28 cellular contexts compared by ENCODE assay signal in genomic region chr14:69040343-69040742, GRCh38.
DNase-seq lines count a peak whose midpoint lies in the region; ATAC-seq and TF ChIP-seq lines count a peak whose summit lies in the region.
"Had no signal": no experiment of that assay in that cellular context is flagged by ENCODE, and none has a peak within 500 bp of the region (broad histone marks: within the 10 kb centered on the region; RNA-seq: fewer than 3 reads in every experiment).

No MANE protein-coding gene starts in this region.

- no peaks in the 10 kb centered on the region for H3K79me2 ChIP-seq in mesendoderm (ENCODE audit: control insufficient read depth, insufficient read depth, low read length)

- H3K9me3 ChIP-seq in ascending aorta, result no peaks in the 10 kb centered on the region

- peak overlapping the region in 1 of 2 donors; percentile 9 for H3K4me3 Mint-ChIP-seq in CD14-positive monocyte
- H3K4me3 Mint-ChIP-seq: IgD-negative memory B cell had no signal

- H4K8ac ChIP-seq in mesendoderm (ENCODE audit: low read depth, low read length), result no peak overlapping the region

- peaks cover 30 to 69% of the 10 kb centered on the region in 2 donors for H3K4me1 ChIP-seq in ascending aorta
- H3K4me1 ChIP-seq in mesendoderm (ENCODE audit: control insufficient read depth, low read depth, low read length), result peaks cover 29% of the 10 kb centered on the region

- no peak overlapping the region for H3K9ac ChIP-seq in mesendoderm (ENCODE audit: low read length)

- DNase-seq in CD14-positive monocyte (ENCODE audit: low spot score), result peak; percentile 79
- DNase-seq in MV-4-11 (lab: John Stamatoyannopoulos, UW), result peak; percentile 67
- DNase-seq in ascending aorta (ENCODE audit: low spot score in 2 of 2), result no peak
- no peak for DNase-seq in mesendoderm
- DNase-seq in posterior vena cava (ENCODE audit: low spot score), result no peak
- DNase-seq in C1 segment of cervical spinal cord (lab: John Stamatoyannopoulos, UW), result no peak
- no peak for DNase-seq in effector CD8-positive, alpha-beta T cell (lab: John Stamatoyannopoulos, UW)
- DNase-seq: 8988T; AML-193; DMS53; EL; GF-D8; H7; Karpas-422; NCI-H1092 treated with DMSO at 0.1 percent for 48 hours; NCI-H1436 treated with DMSO at 0.1 percent for 48 hours; NCI-H2029; NCI-H2227 treated with DMSO at 0.1 percent for 48 hours; NCI-H510A; NCI-H748 treated with DMSO at 0.1 percent for 48 hours; NK-92 treated with Interleukin-12 subunit alpha and Interleukin-12 subunit beta, amount 100 ng/mL, for 24 hours; PC-3; RPMI8226; SHP77 had no signal

- intact Hi-C loops in CD14-positive monocyte (cut with micrococcal nuclease), result loop anchor here in 1 of 2 donors (5.0 kb wide), 1 partner anchor 108 kb away; no protein-coding TSS in a partner anchor
- intact Hi-C loops in ascending aorta (cut with DNase I), result no loop called here
- intact Hi-C loops in posterior vena cava (cut with DNase I), result loop anchor here (2.0 to 10.0 kb wide), 4 partner anchors 38 to 96 kb away; no protein-coding TSS in a partner anchor

- H3K79me1 ChIP-seq in mesendoderm (ENCODE audit: low read length), result no peaks in the 10 kb centered on the region

- no peak overlapping the region for H2BK15ac ChIP-seq in mesendoderm (replicated peaks; ENCODE audit: low read depth)

- H3K18ac ChIP-seq in mesendoderm (ENCODE audit: low read length), result no peak overlapping the region

- H3K27me3 ChIP-seq in ascending aorta, result no peaks in the 10 kb centered on the region
- H3K27me3 ChIP-seq in mesendoderm (ENCODE audit: insufficient read depth, low read length, poor library complexity), result no peaks in the 10 kb centered on the region

- H3K27me3 Mint-ChIP-seq in CD14-positive monocyte (ENCODE audit: low read depth in 3 of 3), result peaks cover 2 to 7% (median 4%) of the 10 kb centered on the region in 3 donors

- H3K4me1 Mint-ChIP-seq in CD14-positive monocyte, result peaks cover 74% of the 10 kb centered on the region

- peak overlapping the region; percentile 79 to 89 (median 83) for H3K27ac Mint-ChIP-seq in CD14-positive monocyte
- H3K27ac Mint-ChIP-seq: IgD-negative memory B cell had no signal

- no peak overlapping the region for H4K5ac ChIP-seq in mesendoderm (ENCODE audit: low read length)

- H3K4me3 ChIP-seq in ascending aorta, result no peak overlapping the region
- no peak overlapping the region for H3K4me3 ChIP-seq in mesendoderm (ENCODE audit: low read length)

- no CpG with 5 or more reads among the region's 2 CpGs for WGBS in mesendoderm (ENCODE audit: extremely low coverage, insufficient coverage, low lambda C conversion rate)

- no peak overlapping the region for H3K23ac ChIP-seq in mesendoderm (ENCODE audit: low read length)

- no peaks in the 10 kb centered on the region for H3K36me3 ChIP-seq in ascending aorta
- no peaks in the 10 kb centered on the region for H3K36me3 ChIP-seq in mesendoderm (ENCODE audit: control insufficient read depth, insufficient read depth, low read length)

- no peak for TF ChIP-seq CTCF in CD14-positive monocyte (IDR thresholded peaks at IDR 0.05)
- no peak for TF ChIP-seq CTCF in ascending aorta (IDR thresholded peaks at IDR 0.05)

- H3K9me3 Mint-ChIP-seq in CD14-positive monocyte, result peaks cover 0 to 4% (median 0%) of the 10 kb centered on the region in 7 donors

- no peak overlapping the region for H2BK5ac ChIP-seq in mesendoderm (ENCODE audit: low read length)

- H3K36me3 Mint-ChIP-seq in CD14-positive monocyte, result peaks cover 0 to 5% of the 10 kb centered on the region in 2 donors
- H3K36me3 Mint-ChIP-seq: IgD-negative memory B cell had no signal

- no peak for ATAC-seq in GM21528 (IDR thresholded peaks at IDR 0.05; ENCODE audit: low FRiP score, unreplicated experiment)
- ATAC-seq: PC-3, SK-N-SH treated with all-trans-retinoic acid at 6 μM for 48 hours had no signal

- no peak overlapping the region for H3K4me2 ChIP-seq in mesendoderm (ENCODE audit: low read length)

- H3K56ac ChIP-seq in mesendoderm (ENCODE audit: low read length), result no peak overlapping the region

- peak overlapping the region; percentile 4 for H2AK5ac ChIP-seq in mesendoderm (ENCODE audit: low read length)

- no peak overlapping the region for H3K4ac ChIP-seq in mesendoderm (ENCODE audit: low read depth, low read length)

- H3K27ac ChIP-seq in ascending aorta (peak overlapping the region; percentile 92 to 95), mesendoderm (ENCODE audit: low read depth, low read length) (no peak overlapping the region)
- H3K27ac ChIP-seq: C4-2B had no signal

- no peak overlapping the region for H2BK120ac ChIP-seq in mesendoderm (ENCODE audit: low read depth, low read length)

Comparison
In these comparisons a context has a peak if more than half of its experiments do, and no peak if none do; other contexts are left out.
1. DNase-seq: peak in CD14-positive monocyte (single experiment) and MV-4-11 (single experiment); none in ascending aorta (0 of 2), mesendoderm (single experiment), posterior vena cava (single experiment), C1 segment of cervical spinal cord (0 of 14) and effector CD8-positive, alpha-beta T cell (single experiment).